In genomic region chr14:95039259-95039992, GRCh38 we compare ENCODE assay signal across 18 cellular contexts.
DNase-seq lines count a peak whose midpoint lies in the region; ATAC-seq, FAIRE-seq and TF ChIP-seq lines count a peak whose summit lies in the region.
"Had no signal": no experiment of that assay in that cellular context is flagged by ENCODE, and none has a peak within 500 bp of the region (broad histone marks: within the 10 kb centered on the region; RNA-seq: fewer than 3 reads in every experiment).

No MANE protein-coding gene starts in this region.

- no peak for TF ChIP-seq CTCF in stomach (IDR thresholded peaks at IDR 0.05)

- no peak for TF ChIP-seq EP300 in stomach (IDR thresholded peaks at IDR 0.05)

- FAIRE-seq in H54 (lab: Jason Lieb, UNC): no peak
- FAIRE-seq: HTR-8/SVneo had no signal

- WGBS in stomach, 5 donors: 70 to 85% (median 83%) methylated on average over 16 to 17 of the region's 17 CpGs

- peaks cover 0 to under 1% (median 0%) of the 10 kb centered on the region in 3 donors for H3K27me3 ChIP-seq in stomach
- H3K27me3 ChIP-seq: SJCRH30 had no signal

- H3K36me3 ChIP-seq in stomach: no peaks in the 10 kb centered on the region
- H3K36me3 ChIP-seq: SJCRH30 had no signal

- H3K27ac ChIP-seq in stomach: no peak overlapping the region
- H3K27ac ChIP-seq: HL-60, SJCRH30 had no signal

- no peak for ATAC-seq in left lobe of liver
- no peak for ATAC-seq in GM18498 (IDR thresholded peaks at IDR 0.05; ENCODE audit: unreplicated experiment)
- ATAC-seq: HCT116 had no signal

- DNase-seq in activated CD8-positive, alpha-beta memory T cell treated with anti-CD3 and anti-CD28 coated beads, Interleukin-2, amount 50 U/mL, for 48 hours: peak; percentile 20
- no peak for DNase-seq in activated CD8-positive, alpha-beta memory T cell treated with anti-CD3 and anti-CD28 coated beads, Interleukin-2, amount 50 U/mL, for 4 hours
- DNase-seq in NCI-H69 (lab: John Stamatoyannopoulos, UW) (peak; percentile 41), left lobe of liver (ENCODE audit: low spot score) (peak; percentile 38), stomach (peak; percentile 20), SW480 (ENCODE audit: low spot score) (no peak), H54 (ENCODE audit: insufficient read length, low spot score) (no peak)
- DNase-seq: Kasumi-1, MM.1S, NCI-H1417, NCI-H187 treated with DMSO at 0.1 percent for 48 hours, NCI-H345, RPMI8226, SJCRH30 had no signal

- H3K4me3 ChIP-seq in stomach: no peak overlapping the region
- H3K4me3 ChIP-seq: SJCRH30 had no signal

- intact Hi-C loops in stomach (cut with DNase I; ENCODE audit: low total_unique reads): no loop called here

- H3K9me3 ChIP-seq in stomach: no peaks in the 10 kb centered on the region
- H3K9me3 ChIP-seq: SJCRH30 had no signal

- TF ChIP-seq POLR2A in stomach (IDR thresholded peaks at IDR 0.05): no peak
- TF ChIP-seq POLR2A in H54 (IDR thresholded peaks at IDR 0.05; ENCODE audit: low read depth, low read length): no peak

- no peaks in the 10 kb centered on the region for H3K4me1 ChIP-seq in stomach
- H3K4me1 ChIP-seq: SJCRH30 had no signal

Comparison
In these comparisons a context has a peak if more than half of its experiments do, and no peak if none do; other contexts are left out.
1. DNase-seq: peak in activated CD8-positive, alpha-beta memory T cell treated with anti-CD3 and anti-CD28 coated beads, Interleukin-2, amount 50 U/mL, for 48 hours (single experiment), NCI-H69 (single experiment), left lobe of liver (single experiment) and stomach (single experiment); none in activated CD8-positive, alpha-beta memory T cell treated with anti-CD3 and anti-CD28 coated beads, Interleukin-2, amount 50 U/mL, for 4 hours (single experiment), SW480 (single experiment) and H54 (single experiment).